ENCODE assay signal across 8 cellular contexts in genomic region chr5:172006378-172007152, GRCh38. TPM values are rescaled to one million over a fixed set of nuclear protein-coding genes. Genes with fewer than 3 reads are reported as not detected.
A peak's percentile ranks its signal among the peaks of the same experiment; 100 is the strongest.
DNase-seq lines count a peak whose midpoint lies in the region; ATAC-seq and TF ChIP-seq lines count a peak whose summit lies in the region.

Gene FBXW11 (minus strand): TSS chr5:172006638. CDS start chr5:172006502, 136 bp downstream.

- no peaks in the 10 kb centered on the region for H3K36me3 ChIP-seq in mucosa of rectum (ENCODE audit: control insufficient read depth in 2 of 2, insufficient read depth in 2 of 2, low read length in 2 of 2)

- no peaks in the 10 kb centered on the region for H3K9me3 Mint-ChIP-seq in IgD-negative memory B cell

- no peaks in the 10 kb centered on the region for H3K27me3 ChIP-seq in mucosa of rectum (ENCODE audit: control insufficient read depth in 2 of 2, insufficient read depth in 2 of 2, low read length in 2 of 2)

- H3K27ac Mint-ChIP-seq in IgD-negative memory B cell: peak within 1 kb of the TSS; percentile 90 to 99 (median 99)

- peak within 1 kb of the TSS; percentile 98 for H3K27ac ChIP-seq in mucosa of rectum (ENCODE audit: low read depth in 2 of 2, low read length in 2 of 2)

- no peak for TF ChIP-seq CTCF in epithelial cell of proximal tubule (conservative IDR thresholded peaks at IDR 0.05; ENCODE audit: low read depth, low read length)

- H3K4me1 Mint-ChIP-seq in IgD-negative memory B cell: peaks cover 32 to 41% (median 37%) of the 10 kb centered on the region in 3 donors

- H3K27me3 Mint-ChIP-seq in IgD-negative memory B cell: no peaks in the 10 kb centered on the region

- peak within 1 kb of the TSS; percentile 94 to 98 for H3K9ac ChIP-seq in mucosa of rectum (ENCODE audit: low read depth in 1 of 2, low read length in 2 of 2)

- H3K9me3 ChIP-seq in mucosa of rectum (ENCODE audit: control insufficient read depth in 2 of 2, low read length in 2 of 2): no peaks in the 10 kb centered on the region

- H3K4me3 Mint-ChIP-seq in IgD-negative memory B cell: peak within 1 kb of the TSS; percentile 93 to 99 (median 98)

- H3K4me3 ChIP-seq in epithelial cell of proximal tubule (ENCODE audit: low read depth, low read length) (peak within 1 kb of the TSS; percentile 71), mucosa of rectum (ENCODE audit: low read length in 2 of 2) (peak within 1 kb of the TSS; percentile 99)

- H3K36me3 Mint-ChIP-seq in IgD-negative memory B cell: no peaks in the 10 kb centered on the region

- H3K4me1 ChIP-seq in mucosa of rectum (ENCODE audit: control insufficient read depth in 2 of 2, insufficient read depth in 2 of 2, low read length in 2 of 2): peaks cover 18 to 21% of the 10 kb centered on the region in 2 donors

- peak; percentile 78 for ATAC-seq in GM21529 (IDR thresholded peaks at IDR 0.05; ENCODE audit: unreplicated experiment)

- DNase-seq in DMS 273 treated with DMSO at 0.1 percent for 48 hours (lab: John Stamatoyannopoulos, UW) (peak; percentile 95), OCI-M2 (lab: John Stamatoyannopoulos, UW; ENCODE audit: unreplicated experiment) (peak; percentile 79), activated T-cell treated with anti-CD3 and anti-CD28 coated beads for 48 hours (ENCODE audit: low read depth) (peak; percentile 91), epithelial cell of proximal tubule (ENCODE audit: low read depth) (peak; percentile 68)
- peak; percentile 97 for DNase-seq in stimulated activated CD8-positive, alpha-beta memory T cell treated with anti-CD3 and anti-CD28 coated beads, Interleukin-4, amount 100 ng/mL, for 48 hours

RNA-seq across cellular contexts. Expression of gene FBXW11, which starts in this region (rescaled TPM):
- 31.0 TPM for polyA plus RNA-seq in IgD-negative memory B cell
- total RNA-seq in epithelial cell of proximal tubule: 41.3 and 42.8 TPM in 2 replicates

Comparison
In these comparisons a context has a peak if more than half of its experiments do, and no peak if none do; other contexts are left out.
1. Peak in every context shown above with its lines: DNase-seq, ATAC-seq, H3K4me3 ChIP-seq and H3K27ac ChIP-seq.